8 cellular contexts compared by ENCODE assay signal in the genomic region with DNA sequence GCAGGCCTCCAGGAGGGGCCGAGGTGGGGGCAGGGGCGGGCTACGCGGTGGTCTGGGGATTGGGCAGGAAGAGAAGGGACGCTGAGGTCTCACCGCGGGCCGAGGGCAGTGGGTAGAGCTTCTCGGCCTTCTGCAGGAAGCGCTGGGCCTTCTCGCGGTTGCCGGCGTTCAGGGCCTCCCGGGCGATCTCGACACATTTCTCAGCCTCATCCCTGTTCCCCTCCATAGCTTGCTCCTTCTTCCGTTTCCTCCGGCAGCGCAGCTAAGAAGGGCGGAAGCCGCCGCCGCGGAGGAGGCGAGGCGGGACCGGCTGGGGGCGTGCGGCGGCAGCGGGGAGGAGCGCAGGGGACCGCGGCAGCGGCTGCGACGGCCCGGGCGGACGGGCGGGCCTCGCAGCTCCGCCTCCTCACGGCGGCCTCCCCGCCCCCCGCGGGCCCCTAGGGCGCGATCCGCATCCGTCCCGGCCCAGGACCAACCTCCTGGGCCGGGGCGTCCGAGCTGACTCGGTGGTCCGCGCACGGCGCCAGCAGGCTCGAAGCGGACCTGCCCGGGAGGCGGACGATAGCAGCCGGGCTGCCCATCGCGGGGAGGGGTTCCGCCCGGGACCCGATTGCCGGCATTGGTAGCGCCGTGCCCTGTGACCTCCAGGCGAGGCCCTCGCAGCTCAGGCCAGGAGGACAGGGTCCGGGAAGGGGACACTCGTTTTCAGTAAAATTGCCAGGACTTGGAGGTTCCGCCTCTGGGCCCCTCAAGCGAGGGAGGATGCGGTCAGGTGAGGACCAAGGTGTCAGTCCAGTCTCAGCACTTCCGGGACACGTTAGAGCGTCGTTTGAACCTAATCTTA. TPM values are rescaled to one million over a fixed set of nuclear protein-coding genes. Genes with fewer than 3 reads are reported as not detected.
DNase-seq lines count a peak whose midpoint lies in the region; ATAC-seq and TF ChIP-seq lines count a peak whose summit lies in the region.

Gene DNAJB14 (minus strand): TSS at position 273 of the 844 bp plus-strand sequence. CDS start 47 bp downstream, at position 226.

- H3K9me3 ChIP-seq in KOPT-K1 (ENCODE audit: insufficient read depth, low read length, poor library complexity, severe bottlenecking) (no peaks in the 10 kb centered on the region), thoracic aorta (no peaks in the 10 kb centered on the region)

- peak within 1 kb of the TSS; percentile 100 for H3K4me3 ChIP-seq in thoracic aorta

- peak within 1 kb of the TSS; percentile 87 for H3K27ac ChIP-seq in KOPT-K1 (ENCODE audit: low read depth, low read length, poor library complexity, severe bottlenecking)
- H3K27ac ChIP-seq in thoracic aorta = peak within 1 kb of the TSS; percentile 96

- H3K36me3 ChIP-seq in KOPT-K1 (ENCODE audit: insufficient read depth, low read length) (peaks cover 46% of the 10 kb centered on the region), thoracic aorta (no peaks in the 10 kb centered on the region)

- no peaks in the 10 kb centered on the region for H3K9me3 Mint-ChIP-seq in osteocyte (ENCODE audit: unreplicated experiment)

- no peaks in the 10 kb centered on the region for H3K27me3 ChIP-seq in thoracic aorta (replicated peaks; ENCODE audit: insufficient read depth)

- peak within 1 kb of the TSS; percentile 93 for H3K4me3 Mint-ChIP-seq in osteocyte (ENCODE audit: unreplicated experiment)

- peaks cover 41% of the 10 kb centered on the region for H3K4me1 Mint-ChIP-seq in osteocyte (ENCODE audit: unreplicated experiment)

- DNase-seq in EH (ENCODE audit: low read depth) (peak; percentile 84), glomerular visceral epithelial cell (ENCODE audit: extremely low spot score) (peak; percentile 87), osteocyte (ENCODE audit: extremely low spot score, unreplicated experiment) (peak; percentile 90), thoracic aorta (ENCODE audit: low spot score) (peak; percentile 8)
- DNase-seq in activated naive CD4-positive, alpha-beta T cell treated with anti-CD3 and anti-CD28 coated beads, Interleukin-2, amount 50 U/mL, for 16 hours = peak; percentile 81

- peak; percentile 43 for ATAC-seq in GM21717 (IDR thresholded peaks at IDR 0.05; ENCODE audit: unreplicated experiment)
- peak; percentile 65 for ATAC-seq in SK-N-SH treated with all-trans-retinoic acid at 6 μM for 48 hours
- peak; percentile 31 for ATAC-seq in thoracic aorta (ENCODE audit: insufficient number of reproducible peaks, low FRiP score, low read depth)

- H3K27ac Mint-ChIP-seq in osteocyte (ENCODE audit: unreplicated experiment) = peak within 1 kb of the TSS; percentile 93

- no peaks in the 10 kb centered on the region for H3K27me3 Mint-ChIP-seq in osteocyte (ENCODE audit: unreplicated experiment)

- H3K36me3 Mint-ChIP-seq in osteocyte (ENCODE audit: unreplicated experiment) = peaks cover 15% of the 10 kb centered on the region

- no peak for TF ChIP-seq CTCF in osteocyte (IDR thresholded peaks at IDR 0.05)
- no peak for TF ChIP-seq CTCF in thoracic aorta (IDR thresholded peaks at IDR 0.05)

- peaks cover 43 to 48% of the 10 kb centered on the region in 2 donors for H3K4me1 ChIP-seq in thoracic aorta (ENCODE audit: control insufficient read depth in 1 of 2, low read depth in 2 of 2)

TF ChIP-seq in SK-N-SH treated with all-trans-retinoic acid at 6 μM for 48 hours, 23 proteins besides CTCF, POLR2A, EP300 and RAD21:
- peak; percentile 24; the same call in 1 of the 2 replicates for TF ChIP-seq ESRRG (CRISPR knock-in tag; IDR thresholded peaks at IDR 0.05)
- TF ChIP-seq, protein P1, sequence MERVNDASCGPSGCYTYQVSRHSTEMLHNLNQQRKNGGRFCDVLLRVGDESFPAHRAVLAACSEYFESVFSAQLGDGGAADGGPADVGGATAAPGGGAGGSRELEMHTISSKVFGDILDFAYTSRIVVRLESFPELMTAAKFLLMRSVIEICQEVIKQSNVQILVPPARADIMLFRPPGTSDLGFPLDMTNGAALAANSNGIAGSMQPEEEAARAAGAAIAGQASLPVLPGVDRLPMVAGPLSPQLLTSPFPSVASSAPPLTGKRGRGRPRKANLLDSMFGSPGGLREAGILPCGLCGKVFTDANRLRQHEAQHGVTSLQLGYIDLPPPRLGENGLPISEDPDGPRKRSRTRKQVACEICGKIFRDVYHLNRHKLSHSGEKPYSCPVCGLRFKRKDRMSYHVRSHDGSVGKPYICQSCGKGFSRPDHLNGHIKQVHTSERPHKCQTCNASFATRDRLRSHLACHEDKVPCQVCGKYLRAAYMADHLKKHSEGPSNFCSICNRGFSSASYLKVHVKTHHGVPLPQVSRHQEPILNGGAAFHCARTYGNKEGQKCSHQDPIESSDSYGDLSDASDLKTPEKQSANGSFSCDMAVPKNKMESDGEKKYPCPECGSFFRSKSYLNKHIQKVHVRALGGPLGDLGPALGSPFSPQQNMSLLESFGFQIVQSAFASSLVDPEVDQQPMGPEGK (CRISPR knock-in tag; IDR thresholded peaks at IDR 0.05; ENCODE audit: borderline replicate concordance) = peak; percentile 46; the same call in 1 of the 2 replicates
- no peak for TF ChIP-seq RARB (CRISPR knock-in tag; IDR thresholded peaks at IDR 0.05)
- no peak for TF ChIP-seq TCF4 (CRISPR knock-in tag; IDR thresholded peaks at IDR 0.05; ENCODE audit: borderline replicate concordance)
- peak; percentile 66; the same call in 1 of the 2 replicates for TF ChIP-seq CSRNP3 (CRISPR knock-in tag; IDR thresholded peaks at IDR 0.05)
- peak; percentile 75; the same call in 1 of the 2 replicates for TF ChIP-seq GLIS3 (CRISPR knock-in tag; IDR thresholded peaks at IDR 0.05)
- TF ChIP-seq ZNF8 (CRISPR knock-in tag; IDR thresholded peaks at IDR 0.05) = 0 out of 2 replicates have a peak, but pooled peaks have one; percentile 3
- peak; percentile 45; the same call in 1 of the 2 replicates for TF ChIP-seq ZFP3 (CRISPR knock-in tag; IDR thresholded peaks at IDR 0.05)

RNA-seq across cellular contexts. Expression of gene DNAJB14, which starts in this region (rescaled TPM):
- total RNA-seq in osteocyte (49.2 and 56.5 TPM in 2 replicates), thoracic aorta (10 to 100 TPM; 32.6 to 58.2 TPM)

Comparison
In these comparisons a context has a peak if more than half of its experiments do, and no peak if none do; other contexts are left out.
1. Peak in every context shown above with its lines: DNase-seq, ATAC-seq, H3K4me3 ChIP-seq and H3K27ac ChIP-seq.
2. DNase-seq: peak in every context shown above with its lines; median percentile 90 in osteocyte; 87 in glomerular visceral epithelial cell; 84 in EH; 81 in activated naive CD4-positive, alpha-beta T cell treated with anti-CD3 and anti-CD28 coated beads, Interleukin-2, amount 50 U/mL, for 16 hours; 8 in thoracic aorta.